Comparison of ENCODE assay signal across 30 cellular contexts in the genomic region with DNA sequence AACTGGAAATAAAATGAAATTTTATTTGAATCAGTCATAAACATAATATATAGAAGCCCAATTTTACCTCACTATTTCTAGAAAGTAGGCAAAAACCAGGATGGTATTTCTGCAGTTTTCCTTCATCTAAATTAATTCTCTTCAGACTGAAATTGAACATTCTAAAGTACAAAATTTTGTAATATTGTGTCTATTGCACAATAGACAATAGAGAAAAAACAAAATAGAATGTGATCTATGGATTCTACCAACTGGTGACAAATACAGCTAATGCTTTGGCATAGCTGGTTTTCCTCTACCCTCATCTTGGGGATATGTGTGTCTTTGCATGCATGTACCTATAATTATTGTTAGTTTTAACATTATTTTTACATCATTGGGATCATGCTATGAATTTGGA. TPM values are rescaled to one million over a fixed set of nuclear protein-coding genes. Genes with fewer than 3 reads are reported as not detected.
"Had no signal": no experiment of that assay in that cellular context is flagged by ENCODE, and none has a peak within 500 bp of the region (broad histone marks: within the 10 kb centered on the region; RNA-seq: fewer than 3 reads in every experiment).

No MANE protein-coding gene starts in this region.

- H3K27me3 ChIP-seq: colonic mucosa, dorsolateral prefrontal cortex, esophagus muscularis mucosa, esophagus squamous epithelium, foreskin keratinocyte, gastrocnemius medialis, gastroesophageal sphincter, heart left ventricle, heart right ventricle had no signal

- H3K9me3 ChIP-seq: colonic mucosa, esophagus muscularis mucosa, esophagus squamous epithelium, gastrocnemius medialis, gastroesophageal sphincter, heart left ventricle, heart right ventricle had no signal

- H3K4me3 Mint-ChIP-seq: dendritic cell treated with granulocyte-macrophage colony-stimulating factor and Interleukin-4, amounts not matched to agents 40 ng/mL and 50 ng/mL, for 4 days; effector memory CD8-positive, alpha-beta T cell; endodermal cell had no signal

- H3K36me3 ChIP-seq: colonic mucosa, esophagus muscularis mucosa, esophagus squamous epithelium, gastrocnemius medialis, gastroesophageal sphincter, heart left ventricle, heart right ventricle had no signal

- FAIRE-seq: colon, endometrium, endothelial cell of umbilical vein, frontal cortex had no signal

- H3K4me1 Mint-ChIP-seq: endodermal cell had no signal

- H3K27me3 Mint-ChIP-seq: dendritic cell treated with granulocyte-macrophage colony-stimulating factor and Interleukin-4, amounts not matched to agents 40 ng/mL and 50 ng/mL, for 4 days; effector memory CD8-positive, alpha-beta T cell had no signal

- H3K4me1 ChIP-seq: colonic mucosa, esophagus muscularis mucosa, esophagus squamous epithelium, foreskin keratinocyte, gastrocnemius medialis, gastroesophageal sphincter, heart left ventricle, heart right ventricle had no signal

- ATAC-seq: effector memory CD8-positive, alpha-beta T cell; esophagus mucosa; foreskin keratinocyte; gastrocnemius medialis; gastroesophageal sphincter; heart left ventricle; heart right ventricle had no signal

- H3K27ac Mint-ChIP-seq: dendritic cell treated with granulocyte-macrophage colony-stimulating factor and Interleukin-4, amounts not matched to agents 40 ng/mL and 50 ng/mL, for 4 days; effector memory CD8-positive, alpha-beta T cell; endodermal cell had no signal

- H3K9me3 Mint-ChIP-seq: endodermal cell had no signal

- DNase-seq: colonic mucosa; cortex of kidney; dermis blood vessel endothelial cell; dorsolateral prefrontal cortex; effector CD4-positive, alpha-beta T cell; effector CD8-positive, alpha-beta T cell; effector memory CD4-positive, alpha-beta T cell; effector memory CD8-positive, alpha-beta T cell; endodermal cell; erythroblast; esophagus squamous epithelium; foreskin fibroblast; foreskin keratinocyte; foreskin melanocyte; gastrocnemius medialis; glutamatergic neuron; head of caudate nucleus; heart left ventricle; heart right ventricle had no signal

- H3K27ac ChIP-seq: colonic mucosa, coronary artery, dorsolateral prefrontal cortex, epithelial cell of prostate, esophagus muscularis mucosa, esophagus squamous epithelium, foreskin keratinocyte, gastrocnemius medialis, gastroesophageal sphincter, heart left ventricle, heart right ventricle had no signal

- H3K4me3 ChIP-seq: colonic mucosa, coronary artery, dorsolateral prefrontal cortex, esophagus muscularis mucosa, esophagus squamous epithelium, gastrocnemius medialis, gastroesophageal sphincter, heart left ventricle, heart right ventricle had no signal

RNA-seq across cellular contexts. Expression of a gene that starts 8.5 kb away (rescaled TPM):
- total RNA-seq: dermis blood vessel endothelial cell, esophagus mucosa, fibroblast of villous mesenchyme had no signal
